ENCODE assay signal across 21 cellular contexts in genomic region chr12:95243497-95244183, GRCh38. TPM values are rescaled to one million over a fixed set of nuclear protein-coding genes. Genes with fewer than 3 reads are reported as not detected.
A peak's percentile ranks its signal among the peaks of the same experiment; 100 is the strongest.
DNase-seq lines count a peak whose midpoint lies in the region; ATAC-seq, FAIRE-seq and TF ChIP-seq lines count a peak whose summit lies in the region.
"Had no signal": no experiment of that assay in that cellular context is flagged by ENCODE, and none has a peak within 500 bp of the region (broad histone marks: within the 10 kb centered on the region; RNA-seq: fewer than 3 reads in every experiment).

No MANE protein-coding gene starts in this region.

- no peak for ATAC-seq in GM23338
- no peak for ATAC-seq in memory B cell (ENCODE audit: low read depth)
- no peak for ATAC-seq in pancreas
- ATAC-seq in activated naive CD8-positive, alpha-beta T cell treated with anti-CD3 and anti-CD28 coated beads, Interleukin-2, amount 50 U/mL, for 24 hours, result no peak

- no peak for TF ChIP-seq CTCF in GM23338 (conservative IDR thresholded peaks at IDR 0.05; ENCODE audit: low read depth in 2 of 2)
- no peak for TF ChIP-seq CTCF in VCaP (conservative IDR thresholded peaks at IDR 0.05)
- TF ChIP-seq CTCF in thyroid gland (IDR thresholded peaks at IDR 0.05), result no peak
- no peak for TF ChIP-seq CTCF in pancreas (IDR thresholded peaks at IDR 0.05)

- no peak for FAIRE-seq in pancreas (lab: Jason Lieb, UNC)
- FAIRE-seq: A204.1, GM12892, GM18507, H1 had no signal

- H3K4me3 Mint-ChIP-seq in GM23338 (no peak overlapping the region), memory B cell (no peak overlapping the region)
- H3K4me3 Mint-ChIP-seq in activated naive CD8-positive, alpha-beta T cell treated with anti-CD3 and anti-CD28 coated beads, Interleukin-2, amount 50 U/mL, for 24 hours, result no peak overlapping the region
- H3K4me3 Mint-ChIP-seq: CD14-positive monocyte; CD4-positive, alpha-beta memory T cell; IgD-negative memory B cell had no signal

- intact Hi-C loops in thyroid gland (cut with DNase I) (no loop called here), pancreas (cut with DNase I) (no loop called here)

- no peak for TF ChIP-seq POLR2A in thyroid gland (IDR thresholded peaks at IDR 0.05)

- H3K9me3 ChIP-seq in thyroid gland, result no peaks in the 10 kb centered on the region
- no peaks in the 10 kb centered on the region for H3K9me3 ChIP-seq in pancreas
- H3K9me3 ChIP-seq: HAP-1 had no signal

- peaks cover 2% of the 10 kb centered on the region for H3K27me3 Mint-ChIP-seq in GM23338 (ENCODE audit: insufficient read depth, low read depth, poor library complexity)
- H3K27me3 Mint-ChIP-seq in memory B cell, result no peaks in the 10 kb centered on the region
- H3K27me3 Mint-ChIP-seq in activated naive CD8-positive, alpha-beta T cell treated with anti-CD3 and anti-CD28 coated beads, Interleukin-2, amount 50 U/mL, for 24 hours, result no peaks in the 10 kb centered on the region
- H3K27me3 Mint-ChIP-seq: CD4-positive, alpha-beta memory T cell; IgD-negative memory B cell had no signal

- DNase-seq in GM23338 (ENCODE audit: low spot score) (no peak), memory B cell (ENCODE audit: low spot score in 2 of 2) (no peak), thyroid gland (no peak), RPMI8226 (no peak), pancreas (no peak)
- no peak for DNase-seq in activated naive CD8-positive, alpha-beta T cell treated with anti-CD3 and anti-CD28 coated beads, Interleukin-2, amount 50 U/mL, for 24 hours
- DNase-seq: AML-193; CD4-positive, alpha-beta memory T cell; DMS153; DMS79; GDM1; KG1 had no signal

- peaks cover 23% of the 10 kb centered on the region for H4K20me1 ChIP-seq in GM23338 (replicated peaks; ENCODE audit: insufficient read depth)

- no peaks in the 10 kb centered on the region for H3K27me3 ChIP-seq in GM23338 (ENCODE audit: insufficient read depth)
- H3K27me3 ChIP-seq in thyroid gland, result no peaks in the 10 kb centered on the region
- H3K27me3 ChIP-seq in pancreas, result no peaks in the 10 kb centered on the region

- H3K27ac Mint-ChIP-seq in GM23338 (no peak overlapping the region), memory B cell (peak overlapping the region; percentile 14)
- H3K27ac Mint-ChIP-seq in activated naive CD8-positive, alpha-beta T cell treated with anti-CD3 and anti-CD28 coated beads, Interleukin-2, amount 50 U/mL, for 24 hours, result no peak overlapping the region

- H3K9me2 ChIP-seq in GM23338 (ENCODE audit: insufficient read depth), result no peaks in the 10 kb centered on the region

- peaks cover 4% of the 10 kb centered on the region; the same call in 2 of the 3 replicates for H3K4me1 Mint-ChIP-seq in GM23338
- peaks cover 11% of the 10 kb centered on the region for H3K4me1 Mint-ChIP-seq in memory B cell
- peaks cover 21% of the 10 kb centered on the region for H3K4me1 Mint-ChIP-seq in activated naive CD8-positive, alpha-beta T cell treated with anti-CD3 and anti-CD28 coated beads, Interleukin-2, amount 50 U/mL, for 24 hours

- no peaks in the 10 kb centered on the region for H3F3A ChIP-seq in GM23338 (replicated peaks; ENCODE audit: low read depth)

- 93 to 97% methylated on average over 4 of the region's 4 CpGs for WGBS in thyroid gland, 2 donors
- WGBS in pancreas, 2 donors, result 95 to 99% methylated on average over 4 of the region's 4 CpGs

- no peak overlapping the region for H2AFZ ChIP-seq in GM23338

- H3K36me3 Mint-ChIP-seq in GM23338 (ENCODE audit: low read depth), result peaks cover 31% of the 10 kb centered on the region; the same call in 2 of the 3 replicates
- H3K36me3 Mint-ChIP-seq in memory B cell, result peaks cover 4% of the 10 kb centered on the region
- H3K36me3 Mint-ChIP-seq in activated naive CD8-positive, alpha-beta T cell treated with anti-CD3 and anti-CD28 coated beads, Interleukin-2, amount 50 U/mL, for 24 hours (ENCODE audit: low read depth), result peaks cover 17% of the 10 kb centered on the region

- H3K4me2 ChIP-seq in GM23338, result no peak overlapping the region

- no peaks in the 10 kb centered on the region for H3K9me3 Mint-ChIP-seq in GM23338
- no peaks in the 10 kb centered on the region for H3K9me3 Mint-ChIP-seq in memory B cell
- H3K9me3 Mint-ChIP-seq in activated naive CD8-positive, alpha-beta T cell treated with anti-CD3 and anti-CD28 coated beads, Interleukin-2, amount 50 U/mL, for 24 hours, result no peaks in the 10 kb centered on the region
- H3K9me3 Mint-ChIP-seq: CD4-positive, alpha-beta memory T cell; IgD-negative memory B cell had no signal

- H3K79me2 ChIP-seq in GM23338 (replicated peaks; ENCODE audit: insufficient read depth), result peaks cover 98% of the 10 kb centered on the region

- H3K27ac ChIP-seq in GM23338 (ENCODE audit: low read depth), result 0 out of 2 replicates have a peak overlapping the region, but pooled peaks have one; percentile 23
- H3K27ac ChIP-seq in VCaP, result peak overlapping the region; percentile 24; the same call in 1 of the 2 replicates
- peak overlapping the region in 2 of 3 donors; percentile 83 to 85 for H3K27ac ChIP-seq in thyroid gland
- no peak overlapping the region for H3K27ac ChIP-seq in pancreas
- H3K27ac ChIP-seq: HL-60 had no signal

- H3K4me1 ChIP-seq in GM23338 (ENCODE audit: insufficient read depth) (peaks cover under 1% of the 10 kb centered on the region; the same call in 1 of the 2 replicates), thyroid gland (peaks cover 0 to 38% of the 10 kb centered on the region in 2 donors), pancreas (peaks cover 0 to 3% (median 0%) of the 10 kb centered on the region in 3 donors)
- H3K4me1 ChIP-seq: HAP-1 had no signal

- H3K4me3 ChIP-seq in GM23338 (no peak overlapping the region), thyroid gland (replicated peaks in 1 of 3) (no peak overlapping the region), pancreas (no peak overlapping the region)
- H3K4me3 ChIP-seq: HAP-1 had no signal

- H3K36me3 ChIP-seq in GM23338 (ENCODE audit: insufficient read depth) (no peaks in the 10 kb centered on the region), thyroid gland (no peaks in the 10 kb centered on the region), pancreas (peaks cover 0 to 5% (median 0%) of the 10 kb centered on the region in 3 donors)

TF ChIP-seq in GM23338, 12 proteins besides CTCF, POLR2A, EP300 and RAD21 (continues in another document):
- TF ChIP-seq CREB1 (CRISPR knock-in tag; IDR thresholded peaks at IDR 0.05; ENCODE audit: low read depth), result no peak
- no peak for TF ChIP-seq STAT1 (IDR thresholded peaks at IDR 0.05; ENCODE audit: unreplicated experiment)
- TF ChIP-seq, protein P1, sequence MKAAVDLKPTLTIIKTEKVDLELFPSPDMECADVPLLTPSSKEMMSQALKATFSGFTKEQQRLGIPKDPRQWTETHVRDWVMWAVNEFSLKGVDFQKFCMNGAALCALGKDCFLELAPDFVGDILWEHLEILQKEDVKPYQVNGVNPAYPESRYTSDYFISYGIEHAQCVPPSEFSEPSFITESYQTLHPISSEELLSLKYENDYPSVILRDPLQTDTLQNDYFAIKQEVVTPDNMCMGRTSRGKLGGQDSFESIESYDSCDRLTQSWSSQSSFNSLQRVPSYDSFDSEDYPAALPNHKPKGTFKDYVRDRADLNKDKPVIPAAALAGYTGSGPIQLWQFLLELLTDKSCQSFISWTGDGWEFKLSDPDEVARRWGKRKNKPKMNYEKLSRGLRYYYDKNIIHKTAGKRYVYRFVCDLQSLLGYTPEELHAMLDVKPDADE (IDR thresholded peaks at IDR 0.05), result no peak
- TF ChIP-seq ZNF331 (CRISPR knock-in tag; IDR thresholded peaks at IDR 0.05; ENCODE audit: low read depth), result no peak
- TF ChIP-seq EZH2 (IDR thresholded peaks at IDR 0.05; ENCODE audit: low read depth, unreplicated experiment), result no peak

RNA-seq across cellular contexts. Expression of gene VEZT, which starts 26.0 kb away (rescaled TPM):
- total RNA-seq in GM23338 (2014; rRNA removed; shearing (Covaris generic)), result 51.5 and 51.9 TPM in 2 replicates
- polyA plus RNA-seq in GM23338 (2016; fragmentation: Nextera tagmentation; extraction: Ambion mirVana), result 28.2 and 34.2 TPM in 2 replicates
- total RNA-seq in thyroid gland, result 100 to 1,000 TPM; 101 to 186 (median 160) TPM
- 10 to 100 TPM; 26.3 to 44.5 (median 31.8) TPM for total RNA-seq in pancreas
- polyA plus RNA-seq in pancreas, result 10 to 100 TPM; 14.9 to 25.6 TPM

RNA-seq across cellular contexts. Expression of gene FGD6, which starts 26.4 kb away (rescaled TPM):
- 24.0 and 32.4 TPM in 2 replicates for total RNA-seq in GM23338 (2014; rRNA removed; shearing (Covaris generic))
- polyA plus RNA-seq in GM23338 (2016; fragmentation: Nextera tagmentation; extraction: Ambion mirVana), result 11.9 and 12.9 TPM in 2 replicates
- 10 to 100 TPM; 27.1 to 33.7 (median 30.8) TPM for total RNA-seq in thyroid gland
- total RNA-seq in pancreas, result 10 to 100 TPM in 2 of 6 donors, 1 to 10 TPM in 4; 6.6 to 24.3 (median 9.7) TPM
- polyA plus RNA-seq in pancreas, result 1 to 10 TPM; 1.4 to 1.7 TPM

Comparison
In these comparisons a context has a peak if more than half of its experiments do, and no peak if none do; other contexts are left out.
1. H3K27ac ChIP-seq: peak in GM23338 (single experiment), VCaP (single experiment) and thyroid gland (2 of 3); none in pancreas (0 of 4).